Comparison of ENCODE assay signal across 12 cellular contexts in genomic region chrX:17553451-17553850, GRCh38.
A peak's percentile ranks its signal among the peaks of the same experiment; 100 is the strongest.
DNase-seq lines count a peak whose midpoint lies in the region; ATAC-seq and TF ChIP-seq lines count a peak whose summit lies in the region.
"Had no signal": no experiment of that assay in that cellular context is flagged by ENCODE, and none has a peak within 500 bp of the region (broad histone marks: within the 10 kb centered on the region; RNA-seq: fewer than 3 reads in every experiment).

No MANE protein-coding gene starts in this region.

- peak overlapping the region; percentile 89 for H3K27ac Mint-ChIP-seq in MCF 10A (ENCODE audit: low read depth, unreplicated experiment)

- H3K27me3 ChIP-seq in breast epithelium (peaks cover 0 to 44% of the 10 kb centered on the region in 2 donors), mammary epithelial cell (ENCODE audit: insufficient read depth, low read length) (no peaks in the 10 kb centered on the region)
- H3K27me3 ChIP-seq: body of pancreas, tibial nerve had no signal

- peaks cover 18% of the 10 kb centered on the region for H3K4me1 Mint-ChIP-seq in MCF 10A (ENCODE audit: insufficient read depth, unreplicated experiment)

- no peaks in the 10 kb centered on the region for H3K9me3 ChIP-seq in breast epithelium
- no peaks in the 10 kb centered on the region for H3K9me3 ChIP-seq in mammary epithelial cell (replicated peaks; ENCODE audit: insufficient read depth, low read length)
- H3K9me3 ChIP-seq: body of pancreas, tibial nerve had no signal

- no peak overlapping the region for H3K4me3 Mint-ChIP-seq in MCF 10A (ENCODE audit: unreplicated experiment)

- H3K36me3 ChIP-seq in breast epithelium (no peaks in the 10 kb centered on the region), mammary epithelial cell (ENCODE audit: insufficient read depth, low read length) (no peaks in the 10 kb centered on the region)
- H3K36me3 ChIP-seq: tibial nerve had no signal

- no peaks in the 10 kb centered on the region for H3K36me3 Mint-ChIP-seq in MCF 10A (ENCODE audit: insufficient read depth, unreplicated experiment)

- TF ChIP-seq CTCF in MCF 10A (IDR thresholded peaks at IDR 0.05; ENCODE audit: unreplicated experiment): no peak
- no peak for TF ChIP-seq CTCF in breast epithelium (IDR thresholded peaks at IDR 0.05)
- no peak for TF ChIP-seq CTCF in mammary epithelial cell (conservative IDR thresholded peaks at IDR 0.05 in 1 of 2, IDR thresholded peaks at IDR 0.05 in 1 of 2; ENCODE audit: extremely low read depth in 1 of 2, insufficient read depth in 1 of 2, low read depth in 1 of 2, low read length in 2 of 2)

- H3K9ac ChIP-seq in mammary epithelial cell (ENCODE audit: insufficient read depth, low read length): no peak overlapping the region

- no peaks in the 10 kb centered on the region for H3K27me3 Mint-ChIP-seq in MCF 10A (ENCODE audit: insufficient read depth, unreplicated experiment)

- peak overlapping the region; percentile 59 for H2AFZ ChIP-seq in mammary epithelial cell (ENCODE audit: low read depth, low read length)

- DNase-seq in MCF 10A (ENCODE audit: unreplicated experiment) (peak; percentile 90), breast epithelium (ENCODE audit: low spot score in 2 of 2) (no peak), mammary epithelial cell (peak; percentile 90), kidney glomerular epithelial cell (lab: John Stamatoyannopoulos, UW) (peak; percentile 69), NCI-H774 (lab: John Stamatoyannopoulos, UW) (no peak)
- DNase-seq: NCI-H446; stimulated activated CD4-positive, alpha-beta T cell treated with anti-CD3 and anti-CD28 coated beads, Interleukin-4, amount 100 ng/mL, for 24 hours had no signal

- H3K9me3 Mint-ChIP-seq in MCF 10A (ENCODE audit: unreplicated experiment): no peaks in the 10 kb centered on the region

- ATAC-seq in GM19397 (IDR thresholded peaks at IDR 0.05; ENCODE audit: unreplicated experiment): no peak
- no peak for ATAC-seq in HG03135 (IDR thresholded peaks at IDR 0.05; ENCODE audit: unreplicated experiment)
- no peak for ATAC-seq in activated CD4-positive, CD25-positive, alpha-beta regulatory T cell treated with anti-CD3 and anti-CD28 coated beads, Interleukin-2, amount 50 U/mL, for 24 hours
- ATAC-seq: body of pancreas had no signal

- intact Hi-C loops in MCF 10A (cut with micrococcal nuclease): no loop called here
- intact Hi-C loops in breast epithelium (cut with DNase I; ENCODE audit: low total_unique reads): no loop called here
- intact Hi-C loops in mammary epithelial cell (cut with micrococcal nuclease): no loop called here

- POLR2A ChIA-PET in MCF 10A (lab: Yijun Ruan, JAX): interaction anchor here (1.0 to 1.6 kb wide), 3 partner anchors 10 to 140 kb away, joined by 3 to 9 read pairs (median 4); no protein-coding TSS in a partner anchor

- peaks cover 15% of the 10 kb centered on the region for H3K79me2 ChIP-seq in mammary epithelial cell (ENCODE audit: insufficient read depth, low read length)

- 0% methylated on average over 5 of the region's 6 CpGs for WGBS in mammary epithelial cell (ENCODE audit: low coverage, missing lambda C conversion rate)

- no peak for TF ChIP-seq POLR2A in breast epithelium (IDR thresholded peaks at IDR 0.05)

- H3K4me2 ChIP-seq in mammary epithelial cell (ENCODE audit: insufficient read depth, low read depth, low read length): peak overlapping the region; percentile 38

- H3K4me3 ChIP-seq in breast epithelium (no peak overlapping the region), mammary epithelial cell (replicated peaks in 1 of 3; ENCODE audit: insufficient read depth in 1 of 3, low read depth in 2 of 3, low read length in 3 of 3) (no peak overlapping the region)
- H3K4me3 ChIP-seq: body of pancreas, tibial nerve had no signal

- BruUV-seq in MCF 10A (replicated peaks; lab: Mats Ljungman, UMichigan): no TSS peak
- no TSS peak for BruUV-seq in mammary epithelial cell (replicated peaks; lab: Mats Ljungman, UMichigan)

- H3K27ac ChIP-seq in breast epithelium (no peak overlapping the region), mammary epithelial cell (ENCODE audit: insufficient read depth, low read depth, low read length) (peak overlapping the region; percentile 50)
- H3K27ac ChIP-seq: body of pancreas had no signal

- dilution Hi-C loops in mammary epithelial cell (cut with HindIII; ENCODE audit: low sequenced_read_pairs): no loop called here

- CTCF ChIA-PET in MCF 10A (lab: Yijun Ruan, JAX) (interaction anchor here (0.9 to 1.7 kb wide), 3 partner anchors 10 to 71 kb away, joined by 3 to 4 read pairs (median 3); no protein-coding TSS in a partner anchor), mammary epithelial cell (lab: Charles Lee; ENCODE audit: low non-redundant PET) (interaction anchor here (0.5 kb wide), 1 partner anchor 14 kb away, joined by 5 read pairs; no protein-coding TSS in a partner anchor)

- in situ Hi-C loops in mammary epithelial cell (cut with MboI; ENCODE audit: low sequenced_read_pairs in 2 of 2): no loop called here

- no peaks in the 10 kb centered on the region for H4K20me1 ChIP-seq in mammary epithelial cell (ENCODE audit: insufficient read depth, low read length)

- H3K4me1 ChIP-seq in breast epithelium (no peaks in the 10 kb centered on the region), mammary epithelial cell (ENCODE audit: insufficient read depth, low read length) (peaks cover 54% of the 10 kb centered on the region)
- H3K4me1 ChIP-seq: body of pancreas had no signal

Comparison
In these comparisons a context has a peak if more than half of its experiments do, and no peak if none do; other contexts are left out.
1. DNase-seq: peak in MCF 10A (single experiment), mammary epithelial cell (single experiment) and kidney glomerular epithelial cell (single experiment); none in breast epithelium (0 of 2) and NCI-H774 (single experiment).